Comparison of ENCODE assay signal across 9 cellular contexts in genomic region chr5:118791986-118792734, GRCh38.
DNase-seq lines count a peak whose midpoint lies in the region; ATAC-seq, FAIRE-seq and TF ChIP-seq lines count a peak whose summit lies in the region.
"Had no signal": no experiment of that assay in that cellular context is flagged by ENCODE, and none has a peak within 500 bp of the region (broad histone marks: within the 10 kb centered on the region; RNA-seq: fewer than 3 reads in every experiment).

No MANE protein-coding gene starts in this region.

- H3K4me2 ChIP-seq in astrocyte (ENCODE audit: low read length): peak overlapping the region; percentile 78

- H3K4me1 Mint-ChIP-seq in astrocyte (ENCODE audit: low read depth, unreplicated experiment): peaks cover 8% of the 10 kb centered on the region
- H3K4me1 Mint-ChIP-seq: CD8-positive, alpha-beta memory T cell had no signal

- peaks cover 3% of the 10 kb centered on the region for H3K27me3 Mint-ChIP-seq in astrocyte (ENCODE audit: low read depth, unreplicated experiment)

- no peaks in the 10 kb centered on the region for H3K36me3 Mint-ChIP-seq in astrocyte (ENCODE audit: low read depth, unreplicated experiment)

- peak overlapping the region; percentile 32 for H3K4me3 ChIP-seq in astrocyte (ENCODE audit: insufficient read depth, low read depth, low read length)
- peak overlapping the region in 3 of 4 donors; percentile 7 to 33 (median 28) for H3K4me3 ChIP-seq in sigmoid colon

- intact Hi-C loops in sigmoid colon (cut with DNase I): loop anchor here (5.0 kb wide), 1 partner anchor 1340 kb away; no protein-coding TSS in a partner anchor

- H3K4me1 ChIP-seq in astrocyte (ENCODE audit: insufficient read depth, low read length) (no peaks in the 10 kb centered on the region), sigmoid colon (peaks cover 0 to 17% (median 8%) of the 10 kb centered on the region in 4 donors)

- no peak overlapping the region for H3K4me3 Mint-ChIP-seq in astrocyte (ENCODE audit: unreplicated experiment)
- H3K4me3 Mint-ChIP-seq: CD8-positive, alpha-beta memory T cell had no signal

- no peak for TF ChIP-seq EP300 in sigmoid colon (IDR thresholded peaks at IDR 0.05)

- H3K27ac Mint-ChIP-seq in astrocyte (ENCODE audit: unreplicated experiment): peak overlapping the region; percentile 43

- H3K9ac ChIP-seq in astrocyte (ENCODE audit: low read length): peak overlapping the region; percentile 44

- H3K9me3 Mint-ChIP-seq in astrocyte (ENCODE audit: unreplicated experiment): no peaks in the 10 kb centered on the region
- H3K9me3 Mint-ChIP-seq: CD8-positive, alpha-beta memory T cell had no signal

- H3K9me3 ChIP-seq in astrocyte (ENCODE audit: insufficient read depth, low read depth, low read length): no peaks in the 10 kb centered on the region
- no peaks in the 10 kb centered on the region for H3K9me3 ChIP-seq in sigmoid colon

- FAIRE-seq in astrocyte (lab: Jason Lieb, UNC): peak; percentile 84

- peak; percentile 3 for DNase-seq in NCI-H187 treated with DMSO at 0.1 percent for 48 hours (lab: John Stamatoyannopoulos, UW)
- no peak for DNase-seq in NCI-H187 (lab: John Stamatoyannopoulos, UW)
- peak; percentile 81 for DNase-seq in NCI-H69 (lab: John Stamatoyannopoulos, UW)
- peak; percentile 64 for DNase-seq in astrocyte (ENCODE audit: low read depth)
- DNase-seq in hepatic stellate cell (ENCODE audit: low spot score): peak; percentile 37
- no peak for DNase-seq in sigmoid colon

- H3K27ac ChIP-seq in astrocyte (ENCODE audit: low read depth, low read length) (no peak overlapping the region), sigmoid colon (peak overlapping the region in 3 of 4 donors; percentile 39 to 66 (median 63))

- ATAC-seq in GM19467 (IDR thresholded peaks at IDR 0.05; ENCODE audit: unreplicated experiment) (peak; percentile 95), HG03457 (IDR thresholded peaks at IDR 0.05; ENCODE audit: unreplicated experiment) (peak; percentile 88)

- H3K36me3 ChIP-seq in astrocyte (ENCODE audit: insufficient read depth, low read length): no peaks in the 10 kb centered on the region
- no peaks in the 10 kb centered on the region for H3K36me3 ChIP-seq in sigmoid colon

- no peaks in the 10 kb centered on the region for H3K79me2 ChIP-seq in astrocyte (ENCODE audit: insufficient read depth, low read length)

- H3K27me3 ChIP-seq in astrocyte (ENCODE audit: insufficient read depth, low read length): no peaks in the 10 kb centered on the region
- H3K27me3 ChIP-seq in sigmoid colon: no peaks in the 10 kb centered on the region

- no peak for TF ChIP-seq POLR2A in sigmoid colon (IDR thresholded peaks at IDR 0.05)

- H4K20me1 ChIP-seq in astrocyte (ENCODE audit: insufficient read depth, low read length): no peaks in the 10 kb centered on the region

- WGBS in sigmoid colon, 2 donors: 41 to 45% methylated on average over 7 of the region's 7 CpGs

- TF ChIP-seq CTCF in astrocyte (IDR thresholded peaks at IDR 0.05; ENCODE audit: insufficient read depth, low read depth, low read length): peak; percentile 91
- peak; percentile 29 to 78 (median 62) for TF ChIP-seq CTCF in sigmoid colon (IDR thresholded peaks at IDR 0.05)

- peak overlapping the region; percentile 22 for H2AFZ ChIP-seq in astrocyte (ENCODE audit: low read depth, low read length)

Comparison
In these comparisons a context has a peak if more than half of its experiments do, and no peak if none do; other contexts are left out.
1. DNase-seq: peak in NCI-H187 treated with DMSO at 0.1 percent for 48 hours (single experiment), NCI-H69 (single experiment), astrocyte (single experiment) and hepatic stellate cell (single experiment); none in NCI-H187 (0 of 2) and sigmoid colon (single experiment).